1 cellular context compared by ENCODE assay signal in the genomic region with DNA sequence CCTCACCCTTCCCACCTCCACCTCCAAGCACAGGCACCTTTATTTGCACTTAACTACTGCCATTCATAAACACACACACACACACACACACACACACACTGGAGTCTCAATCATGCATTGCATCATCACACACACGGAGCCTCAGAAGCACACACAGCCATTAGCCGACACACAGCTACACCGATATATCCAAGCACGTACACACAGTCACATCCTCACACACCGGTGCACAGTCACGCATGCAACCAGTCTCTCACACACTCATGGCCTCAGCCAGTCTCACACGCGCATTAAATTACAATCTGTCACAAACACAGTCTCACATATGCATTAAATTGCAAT.
TF ChIP-seq lines count a peak whose summit lies in the region.

No MANE protein-coding gene starts in this region.

TF ChIP-seq in HepG2, 621 proteins besides CTCF, POLR2A, EP300 and RAD21:
- no peak for TF ChIP-seq SP5 (CRISPR knock-in tag; IDR thresholded peaks at IDR 0.05; ENCODE audit: borderline replicate concordance, low read depth)
- TF ChIP-seq CEBPB (IDR thresholded peaks at IDR 0.05; ENCODE audit: borderline replicate concordance, low read depth, low read length), result peak; percentile 61; the same call in 1 of the 2 replicates
- peak; percentile 73 for TF ChIP-seq ATF7 (IDR thresholded peaks at IDR 0.05)
- no peak for TF ChIP-seq ATF7 (CRISPR knock-in tag; IDR thresholded peaks at IDR 0.05)
